8 cellular contexts compared by ENCODE assay signal in genomic region chr9:136437839-136438547, GRCh38. TPM values are rescaled to one million over a fixed set of nuclear protein-coding genes. Genes with fewer than 3 reads are reported as not detected.
DNase-seq lines count a peak whose midpoint lies in the region; ATAC-seq and TF ChIP-seq lines count a peak whose summit lies in the region.

No MANE protein-coding gene starts in this region.

- H3K18ac ChIP-seq in mesenchymal stem cell (ENCODE audit: low read depth in 1 of 2, low read length in 2 of 2) = peak overlapping the region in 1 of 2 experiments; percentile 80

- no peak overlapping the region for H2BK5ac ChIP-seq in mesenchymal stem cell (ENCODE audit: low read depth, low read length, poor library complexity, severe bottlenecking)

- peak overlapping the region; percentile 88 to 96 for H3K4me3 ChIP-seq in body of pancreas
- H3K4me3 ChIP-seq in mesenchymal stem cell (ENCODE audit: insufficient read depth in 1 of 2, low read depth in 1 of 2, low read length in 2 of 2) = peak overlapping the region; percentile 84 to 91
- peak overlapping the region; percentile 83 to 93 for H3K4me3 ChIP-seq in aorta (ENCODE audit: low read length in 2 of 2)

- H3K27ac Mint-ChIP-seq in stimulated activated naive CD8-positive, alpha-beta T cell treated with anti-CD3 and anti-CD28 coated beads, Interleukin-15, Interleukin-2, amounts not matched to agents 100 ng/mL and 50 ng/mL, for 24 hours = peak overlapping the region; percentile 67

- no peak overlapping the region for H2AFZ ChIP-seq in mesenchymal stem cell (ENCODE audit: low read depth, low read length)

- no peak overlapping the region for H4K8ac ChIP-seq in mesenchymal stem cell (ENCODE audit: low read length)

- H3K14ac ChIP-seq in mesenchymal stem cell (ENCODE audit: low read length in 2 of 2) = peak overlapping the region in 1 of 2 experiments; percentile 96

- peak overlapping the region in 1 of 2 experiments; percentile 12 for H3K4ac ChIP-seq in mesenchymal stem cell (ENCODE audit: low read depth in 1 of 2, low read length in 2 of 2)

- TF ChIP-seq CTCF in body of pancreas (IDR thresholded peaks at IDR 0.05) = no peak

- H2BK120ac ChIP-seq in mesenchymal stem cell (ENCODE audit: low read depth, low read length) = no peak overlapping the region

- no peak overlapping the region for H2BK12ac ChIP-seq in mesenchymal stem cell (ENCODE audit: low read length in 2 of 2)

- H3K4me1 Mint-ChIP-seq in stimulated activated naive CD8-positive, alpha-beta T cell treated with anti-CD3 and anti-CD28 coated beads, Interleukin-15, Interleukin-2, amounts not matched to agents 100 ng/mL and 50 ng/mL, for 24 hours (ENCODE audit: low read depth) = peaks cover 27% of the 10 kb centered on the region

- H2BK15ac ChIP-seq in mesenchymal stem cell (ENCODE audit: low read depth, poor library complexity, severe bottlenecking) = no peak overlapping the region

- H3K36me3 ChIP-seq in body of pancreas (replicated peaks in 1 of 2; ENCODE audit: insufficient read depth in 1 of 2, low read depth in 2 of 2) (peaks cover 0 to 9% of the 10 kb centered on the region in 2 donors), mesenchymal stem cell (ENCODE audit: control insufficient read depth in 1 of 2, insufficient read depth in 2 of 2, low read depth in 1 of 2, low read length in 2 of 2) (peaks cover 36 to 67% of the 10 kb centered on the region in 2 experiments), aorta (ENCODE audit: control insufficient read depth in 1 of 2, insufficient read depth in 2 of 2, low read length in 1 of 2) (peaks cover 0 to 2% of the 10 kb centered on the region in 2 donors)

- no peak overlapping the region for H2AK5ac ChIP-seq in mesenchymal stem cell (ENCODE audit: low read length, severe bottlenecking)

- H3K27me3 Mint-ChIP-seq in stimulated activated naive CD8-positive, alpha-beta T cell treated with anti-CD3 and anti-CD28 coated beads, Interleukin-15, Interleukin-2, amounts not matched to agents 100 ng/mL and 50 ng/mL, for 24 hours = no peaks in the 10 kb centered on the region

- H4K91ac ChIP-seq in mesenchymal stem cell (ENCODE audit: low read length) = no peak overlapping the region

- intact Hi-C loops in body of pancreas (cut with DNase I) (no loop called here), aorta (cut with DNase I) (no loop called here)

- 57 to 65% methylated on average over 36 to 37 of the region's 37 CpGs for WGBS in body of pancreas, 2 donors
- 58% methylated on average over 31 of the region's 37 CpGs for WGBS in mesenchymal stem cell
- WGBS in aorta, 2 donors = 50% methylated on average over 37 of the region's 37 CpGs

- H3K27ac ChIP-seq in body of pancreas (no peak overlapping the region), mesenchymal stem cell (ENCODE audit: low read length, poor library complexity, severe bottlenecking) (no peak overlapping the region), aorta (ENCODE audit: low read depth in 1 of 2, low read length in 2 of 2) (no peak overlapping the region)

- H3K9me3 Mint-ChIP-seq in stimulated activated naive CD8-positive, alpha-beta T cell treated with anti-CD3 and anti-CD28 coated beads, Interleukin-15, Interleukin-2, amounts not matched to agents 100 ng/mL and 50 ng/mL, for 24 hours = no peaks in the 10 kb centered on the region

- in situ Hi-C loops in ACHN (cut with HindIII; ENCODE audit: low pct_ligation_motif_present, low pct_unique_long_range_greater_than_20kb, low sequenced_read_pairs) = no loop called here

- H3K4me3 Mint-ChIP-seq in stimulated activated naive CD8-positive, alpha-beta T cell treated with anti-CD3 and anti-CD28 coated beads, Interleukin-15, Interleukin-2, amounts not matched to agents 100 ng/mL and 50 ng/mL, for 24 hours = peak overlapping the region; percentile 84

- no peak for TF ChIP-seq POLR2A in body of pancreas (IDR thresholded peaks at IDR 0.05)

- no peak for ATAC-seq in stimulated activated naive CD8-positive, alpha-beta T cell treated with anti-CD3 and anti-CD28 coated beads, Interleukin-15, Interleukin-2, amounts not matched to agents 100 U/mL and 50 U/mL, for 24 hours
- ATAC-seq in body of pancreas (no peak), aorta (ENCODE audit: low FRiP score) (no peak), GM19397 (IDR thresholded peaks at IDR 0.05; ENCODE audit: unreplicated experiment) (no peak)

- H3K79me1 ChIP-seq in mesenchymal stem cell (replicated peaks; ENCODE audit: low read length, poor library complexity, severe bottlenecking) = peaks cover 42% of the 10 kb centered on the region

- no peaks in the 10 kb centered on the region for H3K9me3 ChIP-seq in body of pancreas
- no peaks in the 10 kb centered on the region for H3K9me3 ChIP-seq in mesenchymal stem cell (ENCODE audit: control insufficient read depth, low read length)
- H3K9me3 ChIP-seq in aorta (ENCODE audit: control insufficient read depth, low read length) = no peaks in the 10 kb centered on the region

- H3K36me3 Mint-ChIP-seq in stimulated activated naive CD8-positive, alpha-beta T cell treated with anti-CD3 and anti-CD28 coated beads, Interleukin-15, Interleukin-2, amounts not matched to agents 100 ng/mL and 50 ng/mL, for 24 hours (ENCODE audit: low read depth) = peaks cover 8% of the 10 kb centered on the region

- H3K27me3 ChIP-seq in body of pancreas = no peaks in the 10 kb centered on the region
- H3K27me3 ChIP-seq in mesenchymal stem cell (ENCODE audit: control insufficient read depth in 1 of 2, insufficient read depth in 1 of 2, low read length in 2 of 2) = no peaks in the 10 kb centered on the region
- H3K27me3 ChIP-seq in aorta (ENCODE audit: control insufficient read depth in 1 of 2, insufficient read depth in 2 of 2, low read length in 1 of 2) = no peaks in the 10 kb centered on the region

- H3K23ac ChIP-seq in mesenchymal stem cell (ENCODE audit: low read length in 2 of 2) = no peak overlapping the region

- H3K9ac ChIP-seq in mesenchymal stem cell (ENCODE audit: low read length) = peak overlapping the region; percentile 87

- H3K4me1 ChIP-seq in body of pancreas = peaks cover 32% of the 10 kb centered on the region
- peaks cover 48% of the 10 kb centered on the region for H3K4me1 ChIP-seq in mesenchymal stem cell (ENCODE audit: control insufficient read depth, insufficient read depth, low read depth, low read length)
- H3K4me1 ChIP-seq in aorta (ENCODE audit: control insufficient read depth in 1 of 2, insufficient read depth in 2 of 2, low read length in 2 of 2) = no peaks in the 10 kb centered on the region

- DNase-seq in stimulated activated naive CD8-positive, alpha-beta T cell treated with anti-CD3 and anti-CD28 coated beads, Interleukin-15, Interleukin-2, amounts not matched to agents 100 U/mL and 50 U/mL, for 24 hours = no peak
- DNase-seq in body of pancreas (no peak), mesenchymal stem cell (peak; percentile 47), aorta (no peak), NCI-H2171 (lab: John Stamatoyannopoulos, UW) (no peak), ACHN (no peak)

- H3K4me2 ChIP-seq in mesenchymal stem cell (ENCODE audit: low read length, poor library complexity, severe bottlenecking) = peak overlapping the region; percentile 90

RNA-seq across cellular contexts. Expression of gene INPP5E, which starts 1.7 kb away (rescaled TPM):
- total RNA-seq in body of pancreas (10 to 100 TPM in 1 of 2 donors, 1 to 10 TPM in 1; 8.8 to 25.4 TPM), aorta (10 to 100 TPM in 1 of 2 donors, 1 to 10 TPM in 1; 8.6 to 14.9 TPM)
- 8.2 TPM for polyA plus RNA-seq in mesenchymal stem cell (2013, experiment 1 of 2)
- 7.7 TPM for polyA plus RNA-seq in mesenchymal stem cell (2013, experiment 2 of 2)
- 10 to 100 TPM in 1 of 2 donors, 1 to 10 TPM in 1; 2.8 to 15.6 TPM for polyA plus RNA-seq in aorta

RNA-seq across cellular contexts. Expression of gene PMPCA, which starts 27.5 kb away (rescaled TPM):
- total RNA-seq in body of pancreas = 10 to 100 TPM; 23.6 to 25.1 TPM
- 34.3 TPM for polyA plus RNA-seq in mesenchymal stem cell (2013, experiment 1 of 2)
- polyA plus RNA-seq in mesenchymal stem cell (2013, experiment 2 of 2) = 33.6 TPM
- total RNA-seq in aorta = 10 to 100 TPM; 31.2 to 38.8 TPM
- 10 to 100 TPM; 16.2 to 72.0 TPM for polyA plus RNA-seq in aorta

RNA-seq across cellular contexts. Expression of gene ENTR1, which starts 27.6 kb away (rescaled TPM):
- 10 to 100 TPM; 20.2 to 71.5 TPM for total RNA-seq in body of pancreas
- polyA plus RNA-seq in mesenchymal stem cell (2013, experiment 1 of 2) = 40.7 TPM
- polyA plus RNA-seq in mesenchymal stem cell (2013, experiment 2 of 2) = 41.1 TPM
- 10 to 100 TPM; 27.1 to 39.0 TPM for total RNA-seq in aorta
- polyA plus RNA-seq in aorta = 10 to 100 TPM; 15.0 to 47.2 TPM

RNA-seq across cellular contexts. Expression of gene SNAPC4, which starts 38.0 kb away (rescaled TPM):
- 10 to 100 TPM in 1 of 2 donors, 1 to 10 TPM in 1; 8.8 to 19.1 TPM for total RNA-seq in body of pancreas
- polyA plus RNA-seq in mesenchymal stem cell (2013, experiment 1 of 2) = 6.1 TPM
- polyA plus RNA-seq in mesenchymal stem cell (2013, experiment 2 of 2) = 5.4 TPM
- total RNA-seq in aorta = 1 to 10 TPM; 6.8 to 7.7 TPM
- 10 to 100 TPM in 1 of 2 donors, 1 to 10 TPM in 1; 1.6 to 13.9 TPM for polyA plus RNA-seq in aorta

RNA-seq across cellular contexts. Expression of gene SEC16A, which starts 44.8 kb away (rescaled TPM):
- 10 to 100 TPM; 35.3 to 75.8 TPM for total RNA-seq in body of pancreas
- 38.4 TPM for polyA plus RNA-seq in mesenchymal stem cell (2013, experiment 1 of 2)
- 36.6 TPM for polyA plus RNA-seq in mesenchymal stem cell (2013, experiment 2 of 2)
- 10 to 100 TPM; 57.1 to 59.1 TPM for total RNA-seq in aorta
- polyA plus RNA-seq in aorta = 10 to 100 TPM; 11.1 to 61.0 TPM
